8 cellular contexts compared by ENCODE assay signal in genomic region chr2:148927010-148927409, GRCh38. TPM values are rescaled to one million over a fixed set of nuclear protein-coding genes. Genes with fewer than 3 reads are reported as not detected.
DNase-seq lines count a peak whose midpoint lies in the region; ATAC-seq and TF ChIP-seq lines count a peak whose summit lies in the region.

No MANE protein-coding gene starts in this region.

- peak overlapping the region; percentile 39; the same call in 1 of the 2 replicates for H3K4me2 ChIP-seq in GM23338

- POLR2A ChIA-PET in GM10248 (lab: Yijun Ruan, JAX), result no interaction called here

- no peak overlapping the region for H3K27ac ChIP-seq in GM23338 (ENCODE audit: low read depth)
- H3K27ac ChIP-seq in foreskin keratinocyte, result no peak overlapping the region

- no peaks in the 10 kb centered on the region for H3K79me2 ChIP-seq in GM23338 (replicated peaks; ENCODE audit: insufficient read depth)

- TF ChIP-seq CTCF in GM10248 (IDR thresholded peaks at IDR 0.05; ENCODE audit: control extremely low read depth, extremely low read depth, low read depth, missing control alignments), result no peak
- TF ChIP-seq CTCF in GM23338 (conservative IDR thresholded peaks at IDR 0.05; ENCODE audit: low read depth in 2 of 2), result no peak
- TF ChIP-seq CTCF in foreskin keratinocyte (conservative IDR thresholded peaks at IDR 0.05), result no peak

- CTCF ChIA-PET in GM10248 (lab: Yijun Ruan, JAX), result interaction anchor here (0.7 to 1.9 kb wide), 13 partner anchors 9 to 283 kb away, joined by 3 to 9 read pairs (median 3); no protein-coding TSS in a partner anchor

- no peaks in the 10 kb centered on the region; the same call in 2 of the 3 replicates for H3K9me3 Mint-ChIP-seq in GM23338
- H3K9me3 Mint-ChIP-seq in natural killer cell treated with Interleukin-12 subunit alpha and Interleukin-12 subunit beta and Interleukin-15 and Interleukin-18, amount 100 ng/mL, for 72 hours, result no peaks in the 10 kb centered on the region

- H3K4me1 ChIP-seq in GM23338 (ENCODE audit: insufficient read depth) (peaks cover 48% of the 10 kb centered on the region), foreskin keratinocyte (no peaks in the 10 kb centered on the region)

- H3K36me3 ChIP-seq in GM23338 (ENCODE audit: insufficient read depth), result no peaks in the 10 kb centered on the region; the same call in 1 of the 2 replicates

- H3F3A ChIP-seq in GM23338 (replicated peaks; ENCODE audit: low read depth), result no peaks in the 10 kb centered on the region

- DNase-seq in GM10248 (ENCODE audit: extremely low spot score) (peak; percentile 37), GM23338 (ENCODE audit: low spot score) (no peak), MV-4-11 (lab: John Stamatoyannopoulos, UW) (peak; percentile 76), hypothalamus (lab: John Stamatoyannopoulos, UW) (no peak), NCI-H446 (lab: John Stamatoyannopoulos, UW) (no peak), foreskin keratinocyte (no peak)
- DNase-seq in activated naive CD4-positive, alpha-beta T cell treated with anti-CD3 and anti-CD28 coated beads, Interleukin-2, amount 50 U/mL, for 16 hours, result peak; percentile 12
- no peak for DNase-seq in natural killer cell treated with Interleukin-12 subunit alpha and Interleukin-12 subunit beta and Interleukin-15 and Interleukin-18, amount 100 ng/mL, for 72 hours (ENCODE audit: low spot score)

- ATAC-seq in GM23338 (peak; percentile 33), foreskin keratinocyte (no peak)
- ATAC-seq in natural killer cell treated with Interleukin-12 subunit alpha and Interleukin-12 subunit beta and Interleukin-15 and Interleukin-18, amount 100 ng/mL, for 72 hours, result peak; percentile 76 to 79

- peak overlapping the region; percentile 87; the same call in 1 of the 2 replicates for H3K27ac Mint-ChIP-seq in GM23338
- peak overlapping the region; percentile 75 to 87 for H3K27ac Mint-ChIP-seq in natural killer cell treated with Interleukin-12 subunit alpha and Interleukin-12 subunit beta and Interleukin-15 and Interleukin-18, amount 100 ng/mL, for 72 hours

- peaks cover 6% of the 10 kb centered on the region for H3K27me3 Mint-ChIP-seq in GM23338 (ENCODE audit: insufficient read depth, low read depth, poor library complexity)
- H3K27me3 Mint-ChIP-seq in natural killer cell treated with Interleukin-12 subunit alpha and Interleukin-12 subunit beta and Interleukin-15 and Interleukin-18, amount 100 ng/mL, for 72 hours, result no peaks in the 10 kb centered on the region

- H3K27me3 ChIP-seq in GM23338 (ENCODE audit: insufficient read depth) (no peaks in the 10 kb centered on the region), foreskin keratinocyte (no peaks in the 10 kb centered on the region)

- H3K4me3 Mint-ChIP-seq in GM23338, result no peak overlapping the region; the same call in 2 of the 3 replicates
- peak overlapping the region; percentile 88 for H3K4me3 Mint-ChIP-seq in natural killer cell treated with Interleukin-12 subunit alpha and Interleukin-12 subunit beta and Interleukin-15 and Interleukin-18, amount 100 ng/mL, for 72 hours

- no peaks in the 10 kb centered on the region for H3K9me2 ChIP-seq in GM23338 (ENCODE audit: insufficient read depth)

- H4K20me1 ChIP-seq in GM23338 (replicated peaks; ENCODE audit: insufficient read depth), result no peaks in the 10 kb centered on the region

- no peak overlapping the region for H2AFZ ChIP-seq in GM23338

- no peak overlapping the region for H3K4me3 ChIP-seq in GM23338

- H3K36me3 Mint-ChIP-seq in GM23338 (ENCODE audit: low read depth), result peaks cover 13% of the 10 kb centered on the region; the same call in 2 of the 3 replicates
- no peaks in the 10 kb centered on the region for H3K36me3 Mint-ChIP-seq in natural killer cell treated with Interleukin-12 subunit alpha and Interleukin-12 subunit beta and Interleukin-15 and Interleukin-18, amount 100 ng/mL, for 72 hours

- H3K4me1 Mint-ChIP-seq in GM23338, result peaks cover 62% of the 10 kb centered on the region
- H3K4me1 Mint-ChIP-seq in natural killer cell treated with Interleukin-12 subunit alpha and Interleukin-12 subunit beta and Interleukin-15 and Interleukin-18, amount 100 ng/mL, for 72 hours (ENCODE audit: low read depth in 2 of 2), result peaks cover 13 to 20% of the 10 kb centered on the region in 2 donors

TF ChIP-seq in GM23338, 12 proteins besides CTCF, POLR2A, EP300 and RAD21 (continues in another document):
- TF ChIP-seq EZH2phosphoT487 (IDR thresholded peaks at IDR 0.05; ENCODE audit: unreplicated experiment) (no peak), JUNB (IDR thresholded peaks at IDR 0.05; ENCODE audit: unreplicated experiment) (no peak), ZNF462 (CRISPR knock-in tag; IDR thresholded peaks at IDR 0.05) (no peak), ETS1 (IDR thresholded peaks at IDR 0.05) (no peak), EZH2 (IDR thresholded peaks at IDR 0.05; ENCODE audit: low read depth, unreplicated experiment) (no peak), STAT1 (IDR thresholded peaks at IDR 0.05; ENCODE audit: unreplicated experiment) (no peak), ZNF331 (CRISPR knock-in tag; IDR thresholded peaks at IDR 0.05; ENCODE audit: low read depth) (no peak), POLR2AphosphoS5 (IDR thresholded peaks at IDR 0.05; ENCODE audit: low read depth) (no peak), CREB1 (CRISPR knock-in tag; IDR thresholded peaks at IDR 0.05; ENCODE audit: low read depth) (no peak)

RNA-seq across cellular contexts. Expression of gene KIF5C, which starts 52.0 kb away (rescaled TPM):
- total RNA-seq in GM23338 (2014; rRNA removed; shearing (Covaris generic)), result 46.5 and 49.1 TPM in 2 replicates
- polyA plus RNA-seq in GM23338 (2016; fragmentation: Nextera tagmentation; extraction: Ambion mirVana) (37.8 and 45.0 TPM in 2 replicates), foreskin keratinocyte (0.02 and 0.04 TPM in 2 replicates)
- 1 to 10 TPM; 2.6 to 8.6 TPM for total RNA-seq in natural killer cell treated with Interleukin-12 subunit alpha and Interleukin-12 subunit beta and Interleukin-15 and Interleukin-18, amount 100 ng/mL, for 72 hours
- total RNA-seq in foreskin keratinocyte, result 0.07 and 0.11 TPM in 2 replicates

Comparison
In these comparisons a context has a peak if more than half of its experiments do, and no peak if none do; other contexts are left out.
1. DNase-seq: peak in GM10248 (single experiment), MV-4-11 (single experiment) and activated naive CD4-positive, alpha-beta T cell treated with anti-CD3 and anti-CD28 coated beads, Interleukin-2, amount 50 U/mL, for 16 hours (single experiment); none in GM23338 (single experiment), natural killer cell treated with Interleukin-12 subunit alpha and Interleukin-12 subunit beta and Interleukin-15 and Interleukin-18, amount 100 ng/mL, for 72 hours (single experiment), hypothalamus (0 of 51), NCI-H446 (0 of 2) and foreskin keratinocyte (0 of 2).